ENCODE assay signal across 18 cellular contexts in the genomic region with DNA sequence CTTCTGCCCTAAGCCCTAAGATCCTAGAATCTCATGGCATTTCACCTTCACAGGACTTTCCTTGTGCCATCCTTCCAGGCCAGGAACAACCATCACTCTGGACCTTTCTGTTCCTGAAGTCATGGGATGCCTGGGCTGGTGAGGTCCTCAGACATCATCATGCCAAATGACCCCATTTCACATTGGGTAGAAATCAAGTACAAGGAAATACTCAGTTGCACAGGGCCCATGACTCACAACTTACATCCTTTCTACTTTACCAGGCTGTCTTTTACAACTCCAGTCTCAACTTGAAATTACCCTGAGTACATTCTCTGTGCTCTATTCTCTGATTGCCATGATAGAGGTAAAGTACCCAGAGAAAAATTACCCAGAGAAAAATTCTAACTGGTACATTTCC.
DNase-seq lines count a peak whose midpoint lies in the region; ATAC-seq, FAIRE-seq and TF ChIP-seq lines count a peak whose summit lies in the region.
"Had no signal": no experiment of that assay in that cellular context is flagged by ENCODE, and none has a peak within 500 bp of the region (broad histone marks: within the 10 kb centered on the region; RNA-seq: fewer than 3 reads in every experiment).

No MANE protein-coding gene starts in this region.

- no peak overlapping the region for H3K27ac ChIP-seq in endothelial cell of umbilical vein (ENCODE audit: insufficient read depth, low read depth, low read length)
- no peak overlapping the region for H3K27ac ChIP-seq in tibial nerve
- no peak overlapping the region for H3K27ac ChIP-seq in GM23338 (ENCODE audit: low read depth)
- H3K27ac ChIP-seq: body of pancreas, parathyroid adenoma had no signal

- FAIRE-seq in endothelial cell of umbilical vein (lab: Jason Lieb, UNC) = no peak

- no peak overlapping the region for H3K9ac ChIP-seq in endothelial cell of umbilical vein (replicated peaks; ENCODE audit: extremely low read depth, insufficient read depth, low read length)
- H3K9ac ChIP-seq: parathyroid adenoma had no signal

- CTCF ChIA-PET in endothelial cell of umbilical vein (lab: Charles Lee) = no interaction called here

- no peak for TF ChIP-seq CTCF in endothelial cell of umbilical vein (IDR thresholded peaks at IDR 0.05; ENCODE audit: extremely low read depth in 1 of 2, insufficient read depth in 1 of 2, low read depth in 1 of 2, low read length in 2 of 2)
- TF ChIP-seq CTCF in tibial nerve (IDR thresholded peaks at IDR 0.05) = no peak
- no peak for TF ChIP-seq CTCF in GM23338 (conservative IDR thresholded peaks at IDR 0.05; ENCODE audit: low read depth in 2 of 2)

- no TSS peak for BruUV-seq in endothelial cell of umbilical vein (replicated peaks; lab: Mats Ljungman, UMichigan)

- H3K9me2 ChIP-seq in GM23338 (ENCODE audit: insufficient read depth) = peaks cover 15% of the 10 kb centered on the region

- TF ChIP-seq POLR2A in endothelial cell of umbilical vein (IDR thresholded peaks at IDR 0.05; ENCODE audit: low read depth, low read length) (no peak), tibial nerve (IDR thresholded peaks at IDR 0.05) (no peak)

- no peaks in the 10 kb centered on the region for H3K36me3 Mint-ChIP-seq in GM23338 (ENCODE audit: low read depth)

- H3K36me3 ChIP-seq in endothelial cell of umbilical vein (ENCODE audit: control insufficient read depth in 2 of 2, extremely low read depth in 1 of 2, insufficient read depth in 2 of 2, low read length in 2 of 2) (no peaks in the 10 kb centered on the region), tibial nerve (no peaks in the 10 kb centered on the region), GM23338 (ENCODE audit: insufficient read depth) (no peaks in the 10 kb centered on the region)
- H3K36me3 ChIP-seq: BE2C, Peyer's patch had no signal

- H3K27me3 ChIP-seq in endothelial cell of umbilical vein (ENCODE audit: control insufficient read depth in 2 of 2, insufficient read depth in 2 of 2, low read length in 2 of 2) (peaks cover 3 to 19% of the 10 kb centered on the region in 2 experiments), tibial nerve (no peaks in the 10 kb centered on the region), GM23338 (ENCODE audit: insufficient read depth) (no peaks in the 10 kb centered on the region)
- H3K27me3 ChIP-seq: BE2C, body of pancreas, Peyer's patch had no signal

- H3K9me1 ChIP-seq in endothelial cell of umbilical vein (replicated peaks; ENCODE audit: control insufficient read depth, extremely low read depth, insufficient read depth, low read length) = no peaks in the 10 kb centered on the region

- H3K27ac Mint-ChIP-seq in GM23338 = no peak overlapping the region

- DNase-seq in EH (ENCODE audit: low read depth) (peak; percentile 30), M059J (ENCODE audit: low read depth) (peak; percentile 52), endothelial cell of umbilical vein (ENCODE audit: low read depth, low spot score) (peak; percentile 28), renal cortical epithelial cell (ENCODE audit: low read depth) (peak; percentile 69), SW 1271 (lab: John Stamatoyannopoulos, UW) (no peak), tibial nerve (ENCODE audit: low spot score in 2 of 2) (no peak), GM23338 (ENCODE audit: low spot score) (no peak)
- DNase-seq: activated effector memory CD4-positive, alpha-beta T cell treated with Interleukin-2 at 50 U/mL for 16 hours; BE2C; body of pancreas; DMS79 treated with DMSO at 0.1 percent for 48 hours; effector CD8-positive, alpha-beta T cell; glutamatergic neuron; NCI-H2029 treated with DMSO at 0.1 percent for 48 hours; NCI-H69; Peyer's patch; substantia nigra had no signal

- peaks cover 2% of the 10 kb centered on the region for H3K27me3 Mint-ChIP-seq in GM23338 (ENCODE audit: insufficient read depth, low read depth, poor library complexity)

- peaks cover 10% of the 10 kb centered on the region for H3K4me1 Mint-ChIP-seq in GM23338

- H3K79me2 ChIP-seq in endothelial cell of umbilical vein (ENCODE audit: control insufficient read depth, insufficient read depth, low read length) (no peaks in the 10 kb centered on the region), GM23338 (replicated peaks; ENCODE audit: insufficient read depth) (no peaks in the 10 kb centered on the region)
- H3K79me2 ChIP-seq: parathyroid adenoma had no signal

- H3F3A ChIP-seq in GM23338 (replicated peaks; ENCODE audit: low read depth) = 0 out of 2 replicates have a peak, but pooled peaks cover 3% of the 10 kb centered on the region

- no peak for ATAC-seq in GM23338
- ATAC-seq: body of pancreas had no signal

- H2AFZ ChIP-seq in endothelial cell of umbilical vein (ENCODE audit: low read depth, low read length) = no peak overlapping the region
- no peak overlapping the region for H2AFZ ChIP-seq in GM23338

- dilution Hi-C loops in endothelial cell of umbilical vein (cut with MboI; ENCODE audit: extremely low pct_ligation_motif_present, low sequenced_read_pairs) = no loop called here

- H4K20me1 ChIP-seq in endothelial cell of umbilical vein (replicated peaks; ENCODE audit: control insufficient read depth, extremely low read depth, insufficient read depth, low read length) (no peaks in the 10 kb centered on the region), GM23338 (replicated peaks; ENCODE audit: insufficient read depth) (no peaks in the 10 kb centered on the region)

- H3K4me1 ChIP-seq in endothelial cell of umbilical vein (ENCODE audit: control insufficient read depth, extremely low read depth, insufficient read depth, low read length) (no peaks in the 10 kb centered on the region), tibial nerve (no peaks in the 10 kb centered on the region), GM23338 (ENCODE audit: insufficient read depth) (peaks cover 12% of the 10 kb centered on the region; the same call in 1 of the 2 replicates)
- H3K4me1 ChIP-seq: BE2C, body of pancreas had no signal

- H3K9me3 ChIP-seq in endothelial cell of umbilical vein (replicated peaks; ENCODE audit: control insufficient read depth, insufficient read depth, low read length) = no peaks in the 10 kb centered on the region
- H3K9me3 ChIP-seq in tibial nerve = no peaks in the 10 kb centered on the region
- H3K9me3 ChIP-seq: BE2C, body of pancreas, Peyer's patch had no signal

- H3K4me3 Mint-ChIP-seq in GM23338 = no peak overlapping the region

- no peaks in the 10 kb centered on the region for H3K9me3 Mint-ChIP-seq in GM23338

- no peak overlapping the region for H3K4me2 ChIP-seq in endothelial cell of umbilical vein (ENCODE audit: insufficient read depth, low read length)
- no peak overlapping the region for H3K4me2 ChIP-seq in GM23338

- no peak overlapping the region for H3K4me3 ChIP-seq in endothelial cell of umbilical vein (replicated peaks in 1 of 3; ENCODE audit: insufficient read depth in 1 of 3, low read depth in 1 of 3, low read length in 3 of 3)
- H3K4me3 ChIP-seq in tibial nerve = no peak overlapping the region
- no peak overlapping the region for H3K4me3 ChIP-seq in GM23338
- H3K4me3 ChIP-seq: body of pancreas, Peyer's patch had no signal

- intact Hi-C loops in endothelial cell of umbilical vein (cut with micrococcal nuclease) = no loop called here

- TF ChIP-seq EP300 in tibial nerve (IDR thresholded peaks at IDR 0.05) = no peak

- POLR2A ChIA-PET in endothelial cell of umbilical vein (lab: Charles Lee) = no interaction called here

TF ChIP-seq in endothelial cell of umbilical vein, 7 proteins besides CTCF, POLR2A, EP300 and RAD21:
- TF ChIP-seq EZH2 (IDR thresholded peaks at IDR 0.05; ENCODE audit: borderline replicate concordance, low read depth, low read length, severe bottlenecking) = no peak
- TF ChIP-seq GATA2 (IDR thresholded peaks at IDR 0.05; ENCODE audit: insufficient read depth, insufficient read length, low read depth, low read length) = no peak
- no peak for TF ChIP-seq FOS (IDR thresholded peaks at IDR 0.05; ENCODE audit: borderline replicate concordance, insufficient read depth, low read length)
- TF ChIP-seq POLR2AphosphoS5 (IDR thresholded peaks at IDR 0.05; ENCODE audit: insufficient read depth, low read depth, low read length) = no peak
- TF ChIP-seq, protein P1, sequence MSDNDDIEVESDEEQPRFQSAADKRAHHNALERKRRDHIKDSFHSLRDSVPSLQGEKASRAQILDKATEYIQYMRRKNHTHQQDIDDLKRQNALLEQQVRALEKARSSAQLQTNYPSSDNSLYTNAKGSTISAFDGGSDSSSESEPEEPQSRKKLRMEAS (IDR thresholded peaks at IDR 0.05; ENCODE audit: insufficient read depth, insufficient read length) = no peak
- no peak for TF ChIP-seq JUN (IDR thresholded peaks at IDR 0.05; ENCODE audit: borderline replicate concordance, insufficient read depth, insufficient read length, low read depth)
- TF ChIP-seq MYC (IDR thresholded peaks at IDR 0.05; ENCODE audit: low read depth, low read length) = no peak

TF ChIP-seq in GM23338, 12 proteins besides CTCF, POLR2A, EP300 and RAD21:
- TF ChIP-seq EZH2phosphoT487 (IDR thresholded peaks at IDR 0.05; ENCODE audit: unreplicated experiment) (no peak), ZNF331 (CRISPR knock-in tag; IDR thresholded peaks at IDR 0.05; ENCODE audit: low read depth) (no peak), STAT1 (IDR thresholded peaks at IDR 0.05; ENCODE audit: unreplicated experiment) (no peak)

Comparison
In these comparisons a context has a peak if more than half of its experiments do, and no peak if none do; other contexts are left out.
1. DNase-seq: peak in EH (single experiment), M059J (single experiment), endothelial cell of umbilical vein (single experiment) and renal cortical epithelial cell (single experiment); none in SW 1271 (0 of 2), tibial nerve (0 of 2) and GM23338 (single experiment).